ENCODE assay signal across 13 cellular contexts in genomic region chr5:33311893-33312292, GRCh38.
DNase-seq lines count a peak whose midpoint lies in the region; ATAC-seq and TF ChIP-seq lines count a peak whose summit lies in the region.
"Had no signal": no experiment of that assay in that cellular context is flagged by ENCODE, and none has a peak within 500 bp of the region (broad histone marks: within the 10 kb centered on the region; RNA-seq: fewer than 3 reads in every experiment).

No MANE protein-coding gene starts in this region.

- DNase-seq in H4 (ENCODE audit: low spot score) = peak; percentile 14
- no peak for DNase-seq in RWPE2 (ENCODE audit: low spot score)
- peak; percentile 78 for DNase-seq in fibroblast of gingiva (ENCODE audit: low read depth)
- DNase-seq in stimulated activated effector memory CD8-positive, alpha-beta T cell treated with anti-CD3 and anti-CD28 coated beads, Interleukin-12 subunit alpha, Interleukin-12 subunit beta, amount 100 ng/mL, for 72 hours (ENCODE audit: low spot score in 2 of 2) = no peak
- no peak for DNase-seq in NK-92 treated with Interleukin-12 subunit alpha and Interleukin-12 subunit beta, amount 100 ng/mL, for 24 hours (lab: John Stamatoyannopoulos, UW)
- DNase-seq: activated naive CD8-positive, alpha-beta T cell treated with anti-CD3 and anti-CD28 coated beads for 36 hours; endodermal cell; naive thymus-derived CD4-positive, alpha-beta T cell; NCI-H187 treated with DMSO at 0.1 percent for 48 hours; spleen; T-helper 17 cell had no signal

- H3K4me3 Mint-ChIP-seq in stimulated activated effector memory CD8-positive, alpha-beta T cell treated with anti-CD3 and anti-CD28 coated beads, Interleukin-12 subunit alpha, Interleukin-12 subunit beta, amount 100 ng/mL, for 72 hours = no peak overlapping the region
- H3K4me3 Mint-ChIP-seq: activated naive CD8-positive, alpha-beta T cell treated with anti-CD3 and anti-CD28 coated beads for 36 hours; endodermal cell; naive thymus-derived CD4-positive, alpha-beta T cell; T-helper 17 cell had no signal

- H3K27ac ChIP-seq in RWPE2 (ENCODE audit: poor library complexity, severe bottlenecking) = peak overlapping the region; percentile 98
- H3K27ac ChIP-seq: spleen had no signal

- ATAC-seq in RWPE2 (ENCODE audit: low read depth) (peak; percentile 75), HG03108 (IDR thresholded peaks at IDR 0.05; ENCODE audit: unreplicated experiment) (no peak), HG02798 (IDR thresholded peaks at IDR 0.05; ENCODE audit: poor library complexity, unreplicated experiment) (no peak)
- peak; percentile 54 for ATAC-seq in stimulated activated effector memory CD8-positive, alpha-beta T cell treated with anti-CD3 and anti-CD28 coated beads, Interleukin-12 subunit alpha, Interleukin-12 subunit beta, amount 100 ng/mL, for 72 hours
- ATAC-seq: naive thymus-derived CD4-positive, alpha-beta T cell; T-helper 17 cell had no signal

- peaks cover 7% of the 10 kb centered on the region for H3K36me3 ChIP-seq in RWPE2 (ENCODE audit: low read depth)
- H3K36me3 ChIP-seq: spleen had no signal

- no peaks in the 10 kb centered on the region for H3K27me3 ChIP-seq in RWPE2 (ENCODE audit: insufficient read depth, poor library complexity, severe bottlenecking)
- H3K27me3 ChIP-seq: spleen had no signal

- H3K9me3 Mint-ChIP-seq in stimulated activated effector memory CD8-positive, alpha-beta T cell treated with anti-CD3 and anti-CD28 coated beads, Interleukin-12 subunit alpha, Interleukin-12 subunit beta, amount 100 ng/mL, for 72 hours = no peaks in the 10 kb centered on the region
- H3K9me3 Mint-ChIP-seq: activated naive CD8-positive, alpha-beta T cell treated with anti-CD3 and anti-CD28 coated beads for 36 hours; endodermal cell had no signal

- H3K4me3 ChIP-seq in RWPE2 (ENCODE audit: severe bottlenecking) = no peak overlapping the region
- H3K4me3 ChIP-seq: spleen had no signal

- TF ChIP-seq CTCF in RWPE2 (IDR thresholded peaks at IDR 0.05; ENCODE audit: poor library complexity, severe bottlenecking) = no peak

- no peaks in the 10 kb centered on the region for H3K36me3 Mint-ChIP-seq in stimulated activated effector memory CD8-positive, alpha-beta T cell treated with anti-CD3 and anti-CD28 coated beads, Interleukin-12 subunit alpha, Interleukin-12 subunit beta, amount 100 ng/mL, for 72 hours
- H3K36me3 Mint-ChIP-seq: activated naive CD8-positive, alpha-beta T cell treated with anti-CD3 and anti-CD28 coated beads for 36 hours; naive thymus-derived CD4-positive, alpha-beta T cell had no signal

- H3K4me1 Mint-ChIP-seq in stimulated activated effector memory CD8-positive, alpha-beta T cell treated with anti-CD3 and anti-CD28 coated beads, Interleukin-12 subunit alpha, Interleukin-12 subunit beta, amount 100 ng/mL, for 72 hours = no peaks in the 10 kb centered on the region
- H3K4me1 Mint-ChIP-seq: endodermal cell; naive thymus-derived CD4-positive, alpha-beta T cell; T-helper 17 cell had no signal

- peaks cover 47% of the 10 kb centered on the region for H3K4me1 ChIP-seq in RWPE2 (ENCODE audit: insufficient read depth, poor library complexity, severe bottlenecking)
- H3K4me1 ChIP-seq: spleen had no signal

- peaks cover 8% of the 10 kb centered on the region for H3K9me3 ChIP-seq in RWPE2 (ENCODE audit: severe bottlenecking)
- H3K9me3 ChIP-seq: spleen had no signal

- no peak overlapping the region for H3K27ac Mint-ChIP-seq in stimulated activated effector memory CD8-positive, alpha-beta T cell treated with anti-CD3 and anti-CD28 coated beads, Interleukin-12 subunit alpha, Interleukin-12 subunit beta, amount 100 ng/mL, for 72 hours
- H3K27ac Mint-ChIP-seq: activated naive CD8-positive, alpha-beta T cell treated with anti-CD3 and anti-CD28 coated beads for 36 hours; endodermal cell; naive thymus-derived CD4-positive, alpha-beta T cell; T-helper 17 cell had no signal

Comparison
In these comparisons a context has a peak if more than half of its experiments do, and no peak if none do; other contexts are left out.
1. DNase-seq: peak in H4 (single experiment) and fibroblast of gingiva (single experiment); none in RWPE2 (single experiment), stimulated activated effector memory CD8-positive, alpha-beta T cell treated with anti-CD3 and anti-CD28 coated beads, Interleukin-12 subunit alpha, Interleukin-12 subunit beta, amount 100 ng/mL, for 72 hours (0 of 2) and NK-92 treated with Interleukin-12 subunit alpha and Interleukin-12 subunit beta, amount 100 ng/mL, for 24 hours (single experiment).
2. ATAC-seq: peak in RWPE2 (single experiment) and stimulated activated effector memory CD8-positive, alpha-beta T cell treated with anti-CD3 and anti-CD28 coated beads, Interleukin-12 subunit alpha, Interleukin-12 subunit beta, amount 100 ng/mL, for 72 hours (single experiment); none in HG03108 (single experiment) and HG02798 (single experiment).